19 cellular contexts compared by ENCODE assay signal in the genomic region with DNA sequence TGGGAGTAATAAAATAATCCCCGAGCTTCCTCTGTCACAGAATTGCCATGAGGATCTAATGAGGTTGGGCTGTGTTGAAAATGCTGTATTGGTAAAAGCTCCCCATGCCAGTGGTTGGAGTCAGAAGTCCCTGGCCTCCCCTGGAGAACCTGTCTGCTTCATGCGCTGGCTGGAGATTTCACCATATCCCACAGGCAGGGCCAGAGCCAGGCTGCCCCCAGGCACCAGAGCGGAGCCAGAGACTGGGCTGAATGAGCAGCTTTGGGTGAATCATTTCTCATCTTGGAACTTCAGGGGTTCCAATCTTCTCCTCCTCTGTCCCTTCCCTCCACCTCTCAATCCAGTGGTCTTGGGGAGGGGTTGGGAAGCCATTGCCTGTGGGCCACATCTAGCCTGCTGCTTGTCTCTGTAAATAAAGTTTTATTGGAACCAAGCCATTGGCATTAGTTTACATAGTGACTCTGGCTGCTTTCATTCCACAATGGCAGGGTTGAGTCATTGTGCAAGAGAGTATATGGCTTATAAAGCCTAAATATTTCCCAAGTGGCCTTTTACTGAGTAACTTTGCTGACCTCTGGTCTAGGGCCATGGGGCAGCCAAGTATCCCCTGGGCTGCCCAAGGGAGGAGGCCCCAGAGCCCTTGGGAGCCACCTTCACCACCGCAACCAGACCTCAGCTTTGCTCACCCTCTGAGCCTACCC. TPM values are rescaled to one million over a fixed set of nuclear protein-coding genes. Genes with fewer than 3 reads are reported as not detected.
DNase-seq lines count a peak whose midpoint lies in the region; ATAC-seq, FAIRE-seq and TF ChIP-seq lines count a peak whose summit lies in the region.
"Had no signal": no experiment of that assay in that cellular context is flagged by ENCODE, and none has a peak within 500 bp of the region (broad histone marks: within the 10 kb centered on the region; RNA-seq: fewer than 3 reads in every experiment).

No MANE protein-coding gene starts in this region.

- no peak overlapping the region for H3K9ac ChIP-seq in BLaER1 treated with 17β-estradiol and CSF1 and Interleukin-3, amounts not matched to agents 10 nM and 100 nM
- H3K9ac ChIP-seq in HepG2 (ENCODE audit: insufficient read depth, low read depth, low read length): no peak overlapping the region

- H3K4me1 ChIP-seq in BLaER1 treated with 17β-estradiol and CSF1 and Interleukin-3, amounts not matched to agents 10 nM and 100 nM: peaks cover 26 to 57% (median 45%) of the 10 kb centered on the region in 10 experiments
- H3K4me1 ChIP-seq in HepG2 (ENCODE audit: insufficient read depth, low read length): peaks cover 17% of the 10 kb centered on the region
- H3K4me1 ChIP-seq: left lung had no signal

- no peak overlapping the region for H3K27ac Mint-ChIP-seq in activated CD8-positive, alpha-beta memory T cell treated with anti-CD3 and anti-CD28 coated beads, Interleukin-2, amount 10 ng/mL, durations not matched to agents 7 days and 5 days
- H3K27ac Mint-ChIP-seq: activated B cell treated with CpG ODN at 0.5 μM for 24 hours, CD14-positive monocyte, naive B cell had no signal

- intact Hi-C loops in HepG2 (cut with micrococcal nuclease; ENCODE audit: unreplicated experiment): no loop called here

- POLR2A ChIA-PET in HepG2 (lab: Yijun Ruan, JAX): no interaction called here

- no peak overlapping the region for H3K27ac ChIP-seq in BLaER1 treated with 17β-estradiol and CSF1 and Interleukin-3, amounts not matched to agents 10 nM and 100 nM
- no peak overlapping the region for H3K27ac ChIP-seq in brain microvascular endothelial cell
- no peak overlapping the region for H3K27ac ChIP-seq in HepG2 (ENCODE audit: extremely low read length, insufficient read depth, low read length)
- H3K27ac ChIP-seq: left lung, tibial artery had no signal

- H3K9me3 Mint-ChIP-seq in activated CD8-positive, alpha-beta memory T cell treated with anti-CD3 and anti-CD28 coated beads, Interleukin-2, amount 10 ng/mL, durations not matched to agents 7 days and 5 days (ENCODE audit: low read depth): no peaks in the 10 kb centered on the region
- H3K9me3 Mint-ChIP-seq: activated B cell treated with CpG ODN at 0.5 μM for 24 hours had no signal

- peak; percentile 24; the same call in 1 of the 3 replicates for ATAC-seq in HepG2
- ATAC-seq in activated CD8-positive, alpha-beta memory T cell treated with anti-CD3 and anti-CD28 coated beads, Interleukin-2, amount 10 ng/mL, durations not matched to agents 7 days and 5 days: no peak
- no peak for ATAC-seq in GM18907 (IDR thresholded peaks at IDR 0.05; ENCODE audit: unreplicated experiment)
- ATAC-seq: left lung had no signal

- H3K36me3 Mint-ChIP-seq in activated CD8-positive, alpha-beta memory T cell treated with anti-CD3 and anti-CD28 coated beads, Interleukin-2, amount 10 ng/mL, durations not matched to agents 7 days and 5 days: no peaks in the 10 kb centered on the region
- H3K36me3 Mint-ChIP-seq: CD14-positive monocyte had no signal

- no peak for TF ChIP-seq POLR2A in HepG2 (IDR thresholded peaks at IDR 0.05; ENCODE audit: insufficient read depth in 1 of 2, low read depth in 2 of 2, low read length in 2 of 2)

- no peaks in the 10 kb centered on the region for H3K79me2 ChIP-seq in HepG2 (ENCODE audit: insufficient read depth, low read length)

- no peaks in the 10 kb centered on the region for H3K9me3 ChIP-seq in BLaER1 treated with 17β-estradiol and CSF1 and Interleukin-3, amounts not matched to agents 10 nM and 100 nM (replicated peaks in 1 of 11)
- H3K9me3 ChIP-seq in MG63 (no peaks in the 10 kb centered on the region), HepG2 (ENCODE audit: low read length) (no peaks in the 10 kb centered on the region)
- H3K9me3 ChIP-seq: left lung, tibial artery had no signal

- TF ChIP-seq CTCF in brain microvascular endothelial cell (IDR thresholded peaks at IDR 0.05; ENCODE audit: low read depth, low read length, missing control alignments) (no peak), HepG2 (CRISPR knock-in tag; IDR thresholded peaks at IDR 0.05) (no peak)

- no peak overlapping the region for H2AFZ ChIP-seq in HepG2 (ENCODE audit: low read length)

- H3K36me3 ChIP-seq in BLaER1 treated with 17β-estradiol and CSF1 and Interleukin-3, amounts not matched to agents 10 nM and 100 nM: no peaks in the 10 kb centered on the region
- H3K36me3 ChIP-seq in MG63 (peaks cover 3% of the 10 kb centered on the region; the same call in 1 of the 2 replicates), brain microvascular endothelial cell (replicated peaks) (no peaks in the 10 kb centered on the region), HepG2 (replicated peaks in 1 of 2; ENCODE audit: control insufficient read depth in 1 of 2, insufficient read depth in 2 of 2, low read length in 2 of 2) (no peaks in the 10 kb centered on the region)
- H3K36me3 ChIP-seq: left lung, tibial artery had no signal

- peaks cover 4% of the 10 kb centered on the region for H3K4me1 Mint-ChIP-seq in activated CD8-positive, alpha-beta memory T cell treated with anti-CD3 and anti-CD28 coated beads, Interleukin-2, amount 10 ng/mL, durations not matched to agents 7 days and 5 days

- peak; percentile 89 for DNase-seq in MG63
- DNase-seq in brain microvascular endothelial cell: peak; percentile 18
- DNase-seq in HepG2 (ENCODE audit: low spot score): peak; percentile 30
- no peak for DNase-seq in KG1 (lab: John Stamatoyannopoulos, UW)
- no peak for DNase-seq in NCI-H1417 treated with DMSO at 0.1 percent for 48 hours (lab: John Stamatoyannopoulos, UW)
- DNase-seq in activated CD8-positive, alpha-beta memory T cell treated with anti-CD3 and anti-CD28 coated beads, Interleukin-2, amount 10 ng/mL, durations not matched to agents 7 days and 5 days: no peak
- DNase-seq: activated B cell treated with CpG ODN at 0.5 μM for 24 hours; activated naive CD4-positive, alpha-beta T cell treated with Interleukin-2 at 50 U/mL for 16 hours; hippocampal formation; naive B cell; NCI-H1092 treated with DMSO at 0.1 percent for 48 hours; stimulated activated CD4-positive, alpha-beta T cell treated with anti-CD3 and anti-CD28 coated beads, Interleukin-2, amount 100 ng/mL, for 24 hours; stimulated activated CD8-positive, alpha-beta memory T cell treated with anti-CD3 and anti-CD28 coated beads, Interleukin-4, amount 100 ng/mL, for 48 hours; tibial artery had no signal

- 29% methylated on average over 2 of the region's 4 CpGs for WGBS in HepG2 (ENCODE audit: low lambda C conversion rate)

- CTCF ChIA-PET in HepG2 (lab: Yijun Ruan, JAX; ENCODE audit: low intra/inter-chr PET ratio, low total read pairs): no interaction called here
- CTCF ChIA-PET in activated CD8-positive, alpha-beta memory T cell treated with anti-CD3 and anti-CD28 coated beads, Interleukin-2, amount 10 ng/mL, durations not matched to agents 7 days and 5 days (lab: Charles Lee): interaction anchor here (1.2 kb wide), 1 partner anchor 67 kb away, joined by 3 read pairs; no protein-coding TSS in a partner anchor

- H3K4me3 Mint-ChIP-seq in activated CD8-positive, alpha-beta memory T cell treated with anti-CD3 and anti-CD28 coated beads, Interleukin-2, amount 10 ng/mL, durations not matched to agents 7 days and 5 days: no peak overlapping the region
- H3K4me3 Mint-ChIP-seq: activated B cell treated with CpG ODN at 0.5 μM for 24 hours, CD14-positive monocyte, naive B cell had no signal

- H4K20me1 ChIP-seq in BLaER1 treated with 17β-estradiol and CSF1 and Interleukin-3, amounts not matched to agents 10 nM and 100 nM: peaks cover 0 to 19% (median 0%) of the 10 kb centered on the region in 11 experiments; a peak in 6 of 22 replicates
- no peaks in the 10 kb centered on the region for H4K20me1 ChIP-seq in HepG2 (ENCODE audit: insufficient read depth, low read length)

- TF ChIP-seq EP300 in HepG2 (IDR thresholded peaks at IDR 0.05; ENCODE audit: low read depth in 2 of 2, low read length in 2 of 2): no peak
- TF ChIP-seq EP300 in HepG2 (CRISPR knock-in tag; IDR thresholded peaks at IDR 0.05; ENCODE audit: borderline replicate concordance): no peak

- no peak for TF ChIP-seq RAD21 in HepG2 (CRISPR knock-in tag; IDR thresholded peaks at IDR 0.05)

- no TSS peak for BruUV-seq in HepG2 (replicated peaks; lab: Mats Ljungman, UMichigan)

- no peak for FAIRE-seq in HepG2 (lab: Jason Lieb, UNC)

- in situ Hi-C loops in brain microvascular endothelial cell (cut with HindIII; ENCODE audit: low pct_ligation_motif_present, low sequenced_read_pairs) (no loop called here), HepG2 (cut with HindIII; ENCODE audit: extremely low pct_ligation_motif_present, low pct_unique_long_range_greater_than_20kb) (no loop called here)

- peak overlapping the region; percentile 40 to 85 (median 73); a peak in 20 of 22 replicates for H3K4me2 ChIP-seq in BLaER1 treated with 17β-estradiol and CSF1 and Interleukin-3, amounts not matched to agents 10 nM and 100 nM
- no peak overlapping the region for H3K4me2 ChIP-seq in HepG2 (ENCODE audit: low read depth, low read length)

- H3K27me3 ChIP-seq in BLaER1 treated with 17β-estradiol and CSF1 and Interleukin-3, amounts not matched to agents 10 nM and 100 nM: peaks cover 0 to 14% (median 6%) of the 10 kb centered on the region in 11 experiments; a peak in 6 of 22 replicates
- H3K27me3 ChIP-seq in MG63 (no peaks in the 10 kb centered on the region), brain microvascular endothelial cell (replicated peaks) (peaks cover 8% of the 10 kb centered on the region), HepG2 (ENCODE audit: control insufficient read depth in 1 of 2, insufficient read depth in 2 of 2, low read length in 2 of 2) (no peaks in the 10 kb centered on the region)

- no peak overlapping the region for H3K4me3 ChIP-seq in BLaER1 treated with 17β-estradiol and CSF1 and Interleukin-3, amounts not matched to agents 10 nM and 100 nM
- H3K4me3 ChIP-seq in MG63 (no peak overlapping the region), brain microvascular endothelial cell (ENCODE audit: low read depth, low read length) (no peak overlapping the region), HepG2 (replicated peaks in 1 of 3; ENCODE audit: insufficient read depth in 1 of 3, low read depth in 2 of 3, low read length in 3 of 3) (no peak overlapping the region)
- H3K4me3 ChIP-seq: left lung, tibial artery had no signal

- H3K27me3 Mint-ChIP-seq in activated CD8-positive, alpha-beta memory T cell treated with anti-CD3 and anti-CD28 coated beads, Interleukin-2, amount 10 ng/mL, durations not matched to agents 7 days and 5 days: peaks cover 11% of the 10 kb centered on the region

RNA-seq across cellular contexts. Expression of a gene that starts 35.2 kb away (rescaled TPM):
- total RNA-seq in MG63 (2014; rRNA removed; shearing (Covaris generic); ENCODE audit: low replicate concordance): 1.0 and 1.3 TPM in 2 replicates
- total RNA-seq in HepG2 (2016; rRNA removed; fragmentation: Illumina TruSeq; extraction: Trizol): not detected in 2 replicates
- total RNA-seq in HepG2 (2016; cell fraction: cytosol; rRNA removed; fragmentation: Illumina TruSeq; extraction: Trizol; ENCODE audit: low read depth): not detected in 2 replicates
- not detected in 2 replicates for total RNA-seq in HepG2 (2016; cell fraction: insoluble cytoplasmic fraction; rRNA removed; fragmentation: Illumina TruSeq; extraction: Trizol)
- total RNA-seq in HepG2 (2016; cell fraction: membrane; rRNA removed; fragmentation: Illumina TruSeq; extraction: Trizol): not detected in 2 replicates
- total RNA-seq in HepG2 (2016; cell fraction: nucleus; rRNA removed; fragmentation: Illumina TruSeq; extraction: Trizol): not detected in 2 replicates
- polyA plus RNA-seq in HepG2 (2011; rRNA removed): not detected in 2 replicates
- not detected in 2 replicates for polyA plus RNA-seq in HepG2 (2011; cell fraction: cytosol; rRNA removed)
- polyA plus RNA-seq in HepG2 (2011; cell fraction: nucleus; rRNA removed): not detected in 2 replicates
- not detected in 2 replicates for polyA plus RNA-seq in HepG2 (2012)
- polyA plus RNA-seq in HepG2 (2016; cell fraction: cytosol; fragmentation: Illumina TruSeq; extraction: Trizol; ENCODE audit: low read depth): not detected in 2 replicates
- polyA plus RNA-seq in HepG2 (2016; cell fraction: insoluble cytoplasmic fraction; fragmentation: Illumina TruSeq; extraction: Trizol; ENCODE audit: low read depth): not detected in 2 replicates
- not detected in 2 replicates for polyA plus RNA-seq in HepG2 (2016; cell fraction: membrane; fragmentation: Illumina TruSeq; extraction: Trizol; ENCODE audit: low read depth)
- not detected in 2 replicates for polyA plus RNA-seq in HepG2 (2016; cell fraction: nucleus; fragmentation: Illumina TruSeq; extraction: Trizol; ENCODE audit: insufficient read depth, low read depth)
- polyA minus RNA-seq in HepG2 (2011; rRNA and poly(A)+ RNA removed; ENCODE audit: low replicate concordance): not detected in 2 replicates
- not detected in 2 replicates for polyA minus RNA-seq in HepG2 (2011; cell fraction: cytosol; rRNA and poly(A)+ RNA removed)
- polyA minus RNA-seq in HepG2 (2011; cell fraction: nucleus; rRNA and poly(A)+ RNA removed): not detected in 2 replicates
- total RNA-seq in activated CD8-positive, alpha-beta memory T cell treated with anti-CD3 and anti-CD28 coated beads, Interleukin-2, amount 10 ng/mL, durations not matched to agents 7 days and 5 days: under 1 TPM in 1 of 2 experiments, not detected in 1; 0.09 TPM
- total RNA-seq: activated B cell treated with CpG ODN at 0.5 μM for 24 hours, NCI-H460 had no signal
- polyA plus RNA-seq: CD14-positive monocyte had no signal

RNA-seq across cellular contexts. Expression of a gene that starts 37.1 kb away (rescaled TPM):
- 3.7 and 9.9 TPM in 2 replicates for total RNA-seq in MG63 (2014; rRNA removed; shearing (Covaris generic); ENCODE audit: low replicate concordance)
- total RNA-seq in HepG2 (2016; rRNA removed; fragmentation: Illumina TruSeq; extraction: Trizol): 0.81 and 1.4 TPM in 2 replicates
- total RNA-seq in HepG2 (2016; cell fraction: cytosol; rRNA removed; fragmentation: Illumina TruSeq; extraction: Trizol; ENCODE audit: low read depth): 1.2 and 2.8 TPM in 2 replicates
- 1.6 TPM in 2 replicates for total RNA-seq in HepG2 (2016; cell fraction: insoluble cytoplasmic fraction; rRNA removed; fragmentation: Illumina TruSeq; extraction: Trizol)
- 2.9 and 3.9 TPM in 2 replicates for total RNA-seq in HepG2 (2016; cell fraction: membrane; rRNA removed; fragmentation: Illumina TruSeq; extraction: Trizol)
- total RNA-seq in HepG2 (2016; cell fraction: nucleus; rRNA removed; fragmentation: Illumina TruSeq; extraction: Trizol): 1.2 and 1.9 TPM in 2 replicates
- polyA plus RNA-seq in HepG2 (2011; rRNA removed): 4.4 and 6.2 TPM in 2 replicates
- polyA plus RNA-seq in HepG2 (2011; cell fraction: cytosol; rRNA removed): 3.5 and 4.0 TPM in 2 replicates
- polyA plus RNA-seq in HepG2 (2011; cell fraction: nucleus; rRNA removed): 13.8 and 15.6 TPM in 2 replicates
- 8.2 and 9.2 TPM in 2 replicates for polyA plus RNA-seq in HepG2 (2012)
- polyA plus RNA-seq in HepG2 (2016; cell fraction: cytosol; fragmentation: Illumina TruSeq; extraction: Trizol; ENCODE audit: low read depth): 2.3 and 2.9 TPM in 2 replicates
- polyA plus RNA-seq in HepG2 (2016; cell fraction: insoluble cytoplasmic fraction; fragmentation: Illumina TruSeq; extraction: Trizol; ENCODE audit: low read depth): 2.0 and 2.2 TPM in 2 replicates
- 3.2 and 3.7 TPM in 2 replicates for polyA plus RNA-seq in HepG2 (2016; cell fraction: membrane; fragmentation: Illumina TruSeq; extraction: Trizol; ENCODE audit: low read depth)
- polyA plus RNA-seq in HepG2 (2016; cell fraction: nucleus; fragmentation: Illumina TruSeq; extraction: Trizol; ENCODE audit: insufficient read depth, low read depth): 3.0 and 3.7 TPM in 2 replicates
- 2.1 and 7.7 TPM in 2 replicates for polyA minus RNA-seq in HepG2 (2011; rRNA and poly(A)+ RNA removed; ENCODE audit: low replicate concordance)
- polyA minus RNA-seq in HepG2 (2011; cell fraction: cytosol; rRNA and poly(A)+ RNA removed): 2.9 and 7.2 TPM in 2 replicates
- 1.7 and 2.9 TPM in 2 replicates for polyA minus RNA-seq in HepG2 (2011; cell fraction: nucleus; rRNA and poly(A)+ RNA removed)
- total RNA-seq in activated CD8-positive, alpha-beta memory T cell treated with anti-CD3 and anti-CD28 coated beads, Interleukin-2, amount 10 ng/mL, durations not matched to agents 7 days and 5 days: not detected
- total RNA-seq: activated B cell treated with CpG ODN at 0.5 μM for 24 hours had no signal
- polyA plus RNA-seq: CD14-positive monocyte had no signal

Comparison
In these comparisons a context has a peak if more than half of its experiments do, and no peak if none do; other contexts are left out.
1. DNase-seq: peak in MG63 (single experiment), brain microvascular endothelial cell (single experiment) and HepG2 (single experiment); none in KG1 (single experiment), NCI-H1417 treated with DMSO at 0.1 percent for 48 hours (single experiment) and activated CD8-positive, alpha-beta memory T cell treated with anti-CD3 and anti-CD28 coated beads, Interleukin-2, amount 10 ng/mL, durations not matched to agents 7 days and 5 days (single experiment).